17 cellular contexts compared by ENCODE assay signal in genomic region chr14:53278602-53279506, GRCh38.
DNase-seq lines count a peak whose midpoint lies in the region; ATAC-seq, FAIRE-seq and TF ChIP-seq lines count a peak whose summit lies in the region.
"Had no signal": no experiment of that assay in that cellular context is flagged by ENCODE, and none has a peak within 500 bp of the region (broad histone marks: within the 10 kb centered on the region; RNA-seq: fewer than 3 reads in every experiment).

No MANE protein-coding gene starts in this region.

- FAIRE-seq in urothelium cell line (lab: Jason Lieb, UNC): peak; percentile 91
- FAIRE-seq: frontal cortex had no signal

- no peaks in the 10 kb centered on the region for H3K4me1 ChIP-seq in breast epithelium
- no peaks in the 10 kb centered on the region for H3K4me1 ChIP-seq in fibroblast of lung (ENCODE audit: control insufficient read depth, extremely low read depth, insufficient read depth, low read length)
- H3K4me1 ChIP-seq: uterus had no signal

- H3K4me3 ChIP-seq in breast epithelium (no peak overlapping the region), fibroblast of lung (replicated peaks in 1 of 4; ENCODE audit: control extremely low read depth in 1 of 4, insufficient read depth in 1 of 4, low read depth in 3 of 4, low read length in 4 of 4) (no peak overlapping the region)
- H3K4me3 ChIP-seq: coronary artery, uterus had no signal

- H3K36me3 ChIP-seq in breast epithelium (no peaks in the 10 kb centered on the region), fibroblast of lung (ENCODE audit: control insufficient read depth, insufficient read depth, low read length) (no peaks in the 10 kb centered on the region)
- H3K36me3 ChIP-seq: uterus had no signal

- POLR2A ChIA-PET in MCF 10A (lab: Yijun Ruan, JAX) (interaction anchor here (0.7 to 1.4 kb wide), 3 partner anchors 21 to 170 kb away, joined by 3 to 4 read pairs (median 4); no protein-coding TSS in a partner anchor), RWPE1 (lab: Yijun Ruan, JAX; ENCODE audit: low non-redundant PET) (no interaction called here)

- intact Hi-C loops in MCF 10A (cut with micrococcal nuclease) (loop anchor here (10.0 kb wide), 1 partner anchor 124 kb away; the partner anchor contains the start of gene DDHD1), breast epithelium (cut with DNase I; ENCODE audit: low total_unique reads) (no loop called here)

- no peak overlapping the region for H3K9ac ChIP-seq in fibroblast of lung (ENCODE audit: insufficient read depth, low read length)

- H4K20me1 ChIP-seq in fibroblast of lung (ENCODE audit: control insufficient read depth, extremely low read depth, insufficient read depth, low read length): no peaks in the 10 kb centered on the region

- peak overlapping the region; percentile 2 for H3K27ac Mint-ChIP-seq in MCF 10A (ENCODE audit: low read depth, unreplicated experiment)
- H3K27ac Mint-ChIP-seq: natural killer cell treated with Interleukin-12 subunit alpha and Interleukin-12 subunit beta and Interleukin-15 and Interleukin-18, amount 100 ng/mL, for 72 hours had no signal

- no peak overlapping the region for H3K4me2 ChIP-seq in fibroblast of lung (ENCODE audit: extremely low read depth, insufficient read depth, low read length)

- H3K27me3 Mint-ChIP-seq in MCF 10A (ENCODE audit: insufficient read depth, unreplicated experiment): no peaks in the 10 kb centered on the region

- ATAC-seq in GM19467 (IDR thresholded peaks at IDR 0.05; ENCODE audit: unreplicated experiment): no peak
- ATAC-seq in stimulated activated naive CD8-positive, alpha-beta T cell treated with anti-CD3 and anti-CD28 coated beads, Interleukin-15, Interleukin-2, amounts not matched to agents 100 U/mL and 50 U/mL, for 24 hours: no peak
- ATAC-seq: activated naive CD4-positive, alpha-beta T cell treated with anti-CD3 and anti-CD28 coated beads, Interleukin-2, amount 50 U/mL, for 72 hours; left cardiac atrium had no signal

- CTCF ChIA-PET in MCF 10A (lab: Yijun Ruan, JAX) (interaction anchor here (0.7 to 2.8 kb wide), 4 partner anchors 17 to 49 kb away, joined by 3 to 13 read pairs (median 4); no protein-coding TSS in a partner anchor), RWPE1 (lab: Yijun Ruan, JAX) (no interaction called here)

- H3K27ac ChIP-seq in breast epithelium (no peak overlapping the region), RWPE1 (peak overlapping the region; percentile 59), fibroblast of lung (ENCODE audit: insufficient read depth, low read length) (no peak overlapping the region)
- H3K27ac ChIP-seq: coronary artery, uterus had no signal

- H3K4me3 Mint-ChIP-seq in MCF 10A (ENCODE audit: unreplicated experiment): no peak overlapping the region
- H3K4me3 Mint-ChIP-seq: natural killer cell treated with Interleukin-12 subunit alpha and Interleukin-12 subunit beta and Interleukin-15 and Interleukin-18, amount 100 ng/mL, for 72 hours had no signal

- peaks cover 8% of the 10 kb centered on the region in 2 donors for H3K9me3 ChIP-seq in breast epithelium
- no peaks in the 10 kb centered on the region for H3K9me3 ChIP-seq in fibroblast of lung (ENCODE audit: control insufficient read depth, insufficient read depth, low read depth, low read length)

- no peaks in the 10 kb centered on the region for H3K9me3 Mint-ChIP-seq in MCF 10A (ENCODE audit: unreplicated experiment)

- no peaks in the 10 kb centered on the region for H3K79me2 ChIP-seq in fibroblast of lung (ENCODE audit: control insufficient read depth, insufficient read depth, low read length)

- no peak overlapping the region for H2AFZ ChIP-seq in fibroblast of lung (ENCODE audit: low read length)

- no peak for TF ChIP-seq POLR2A in breast epithelium (IDR thresholded peaks at IDR 0.05)

- H3K27me3 ChIP-seq in breast epithelium (no peaks in the 10 kb centered on the region), fibroblast of lung (ENCODE audit: control insufficient read depth, insufficient read depth, low read length) (no peaks in the 10 kb centered on the region)
- H3K27me3 ChIP-seq: uterus had no signal

- peaks cover 11% of the 10 kb centered on the region for H3K4me1 Mint-ChIP-seq in MCF 10A (ENCODE audit: insufficient read depth, unreplicated experiment)

- no peak for TF ChIP-seq CTCF in MCF 10A (IDR thresholded peaks at IDR 0.05; ENCODE audit: unreplicated experiment)
- no peak for TF ChIP-seq CTCF in breast epithelium (IDR thresholded peaks at IDR 0.05)
- no peak for TF ChIP-seq CTCF in RWPE1 (conservative IDR thresholded peaks at IDR 0.05; ENCODE audit: low read depth)
- TF ChIP-seq CTCF in fibroblast of lung (conservative IDR thresholded peaks at IDR 0.05 in 1 of 2, IDR thresholded peaks at IDR 0.05 in 1 of 2; ENCODE audit: low read depth in 1 of 2, low read length in 2 of 2): no peak

- DNase-seq in MCF 10A (ENCODE audit: unreplicated experiment) (peak; percentile 88), breast epithelium (ENCODE audit: low spot score in 2 of 2) (no peak), RWPE1 (ENCODE audit: low spot score) (peak; percentile 19), fibroblast of lung (ENCODE audit: low read depth in 2 of 2) (peak; percentile 31 to 52), urothelium cell line (ENCODE audit: low spot score) (peak; percentile 62), NCI-H82 (lab: John Stamatoyannopoulos, UW) (no peak)
- DNase-seq in stimulated activated naive CD8-positive, alpha-beta T cell treated with anti-CD3 and anti-CD28 coated beads, Interleukin-15, Interleukin-2, amounts not matched to agents 100 U/mL and 50 U/mL, for 24 hours: no peak
- DNase-seq: ACHN; left cardiac atrium; NCI-H226; stimulated activated CD4-positive, alpha-beta T cell treated with anti-CD3 and anti-CD28 coated beads, Interleukin-12 subunit alpha, Interleukin-12 subunit beta, amount 100 ng/mL, for 4 hours; uterus had no signal

- no peaks in the 10 kb centered on the region for H3K36me3 Mint-ChIP-seq in MCF 10A (ENCODE audit: insufficient read depth, unreplicated experiment)

- BruUV-seq in MCF 10A (replicated peaks; lab: Mats Ljungman, UMichigan): no TSS peak

Comparison
In these comparisons a context has a peak if more than half of its experiments do, and no peak if none do; other contexts are left out.
1. DNase-seq: peak in MCF 10A (single experiment), RWPE1 (single experiment), fibroblast of lung (2 of 2) and urothelium cell line (single experiment); none in breast epithelium (0 of 2), NCI-H82 (single experiment) and stimulated activated naive CD8-positive, alpha-beta T cell treated with anti-CD3 and anti-CD28 coated beads, Interleukin-15, Interleukin-2, amounts not matched to agents 100 U/mL and 50 U/mL, for 24 hours (single experiment).